9 cellular contexts compared by ENCODE assay signal in the genomic region with DNA sequence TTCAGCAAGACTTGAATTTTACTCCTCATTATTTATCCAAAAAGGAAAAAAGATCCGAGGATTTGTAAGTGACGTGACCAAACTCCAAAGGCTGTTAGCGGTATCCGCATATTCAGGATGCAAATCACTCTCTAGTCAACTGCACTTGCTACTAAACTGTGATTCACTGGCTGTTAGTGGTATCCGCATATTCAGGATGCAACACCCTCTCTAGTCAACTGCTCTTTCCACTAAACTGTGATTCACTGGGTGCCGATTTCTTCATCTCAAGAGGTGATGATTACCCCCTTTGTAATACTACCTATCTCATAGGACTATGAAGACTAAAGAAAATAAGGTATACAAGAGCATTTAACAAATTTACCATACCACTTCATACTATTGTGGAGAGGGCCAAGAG. TPM values are rescaled to one million over a fixed set of nuclear protein-coding genes. Genes with fewer than 3 reads are reported as not detected.
DNase-seq lines count a peak whose midpoint lies in the region; ATAC-seq and TF ChIP-seq lines count a peak whose summit lies in the region.
"Had no signal": no experiment of that assay in that cellular context is flagged by ENCODE, and none has a peak within 500 bp of the region (broad histone marks: within the 10 kb centered on the region; RNA-seq: fewer than 3 reads in every experiment).

No MANE protein-coding gene starts in this region.

- ATAC-seq in GM21529 (IDR thresholded peaks at IDR 0.05; ENCODE audit: unreplicated experiment) (peak; percentile 51), WTC11 (peak; percentile 86), GM18519 (IDR thresholded peaks at IDR 0.05; ENCODE audit: low FRiP score, unreplicated experiment) (no peak), HG03432 (IDR thresholded peaks at IDR 0.05; ENCODE audit: unreplicated experiment) (no peak)

- no peaks in the 10 kb centered on the region for H3K9me3 ChIP-seq in ES-I3 (ENCODE audit: control insufficient read depth, insufficient read depth, low read length)
- H3K9me3 ChIP-seq: colonic mucosa had no signal

- POLR2A ChIA-PET in WTC11 (lab: Charles Lee) = no interaction called here

- CTCF ChIA-PET in WTC11 (lab: Charles Lee) = interaction anchor here (0.9 kb wide), 1 partner anchor 21 kb away, joined by 3 read pairs; no protein-coding TSS in a partner anchor

- no peaks in the 10 kb centered on the region for H3K36me3 ChIP-seq in ES-I3 (ENCODE audit: insufficient read depth, low read length)
- H3K36me3 ChIP-seq: colonic mucosa had no signal

- DNase-seq in WTC11 (ENCODE audit: low spot score) = no peak
- DNase-seq in iPS-NIHi11 (ENCODE audit: low spot score) = peak; percentile 30
- DNase-seq in NCI-H1105 (lab: John Stamatoyannopoulos, UW) = no peak
- no peak for DNase-seq in GM13976 (ENCODE audit: low spot score)
- DNase-seq: colonic mucosa had no signal

- H3K4me1 ChIP-seq in ES-I3 (ENCODE audit: insufficient read depth, low read length) = peaks cover 27% of the 10 kb centered on the region

- H3K4me3 Mint-ChIP-seq in WTC11 = peak overlapping the region; percentile 31

- in situ Hi-C loops in GM13976 (cut with MboI; ENCODE audit: low sequenced_read_pairs, unreplicated experiment) = no loop called here

- no peaks in the 10 kb centered on the region for H3K36me3 Mint-ChIP-seq in WTC11

- peak overlapping the region; percentile 98 for H3K27ac Mint-ChIP-seq in WTC11

- peaks cover 6% of the 10 kb centered on the region for H3K9me3 Mint-ChIP-seq in WTC11

- H3K4me1 Mint-ChIP-seq in WTC11 = peaks cover 66% of the 10 kb centered on the region

- TF ChIP-seq CTCF in WTC11 (IDR thresholded peaks at IDR 0.05) = no peak
- no peak for TF ChIP-seq CTCF in GM13976 (IDR thresholded peaks at IDR 0.05; ENCODE audit: borderline replicate concordance, control extremely low read depth, extremely low read depth, insufficient read depth, missing control alignments)

- peak overlapping the region; percentile 32 for H3K9ac ChIP-seq in ES-I3 (ENCODE audit: low read depth, low read length)

- H3K27me3 Mint-ChIP-seq in WTC11 (ENCODE audit: low read depth) = no peaks in the 10 kb centered on the region

TF ChIP-seq in WTC11, 78 proteins besides CTCF, POLR2A, EP300 and RAD21:
- 0 out of 2 replicates have a peak, but pooled peaks have one; percentile 26 for TF ChIP-seq ETV6 (CRISPR knock-in tag; IDR thresholded peaks at IDR 0.05)
- TF ChIP-seq, protein P1, sequence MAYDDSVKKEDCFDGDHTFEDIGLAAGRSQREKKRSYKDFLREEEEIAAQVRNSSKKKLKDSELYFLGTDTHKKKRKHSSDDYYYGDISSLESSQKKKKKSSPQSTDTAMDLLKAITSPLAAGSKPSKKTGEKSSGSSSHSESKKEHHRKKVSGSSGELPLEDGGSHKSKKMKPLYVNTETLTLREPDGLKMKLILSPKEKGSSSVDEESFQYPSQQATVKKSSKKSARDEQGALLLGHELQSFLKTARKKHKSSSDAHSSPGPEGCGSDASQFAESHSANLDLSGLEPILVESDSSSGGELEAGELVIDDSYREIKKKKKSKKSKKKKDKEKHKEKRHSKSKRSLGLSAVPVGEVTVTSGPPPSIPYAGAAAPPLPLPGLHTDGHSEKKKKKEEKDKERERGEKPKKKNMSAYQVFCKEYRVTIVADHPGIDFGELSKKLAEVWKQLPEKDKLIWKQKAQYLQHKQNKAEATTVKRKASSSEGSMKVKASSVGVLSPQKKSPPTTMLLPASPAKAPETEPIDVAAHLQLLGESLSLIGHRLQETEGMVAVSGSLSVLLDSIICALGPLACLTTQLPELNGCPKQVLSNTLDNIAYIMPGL (CRISPR knock-in tag; IDR thresholded peaks at IDR 0.05) = no peak

RNA-seq across cellular contexts. Expression of a gene that starts 5.7 kb away (rescaled TPM):
- total RNA-seq in WTC11 (2021) = 102 to 115 TPM (median 111 TPM) in 3 replicates

RNA-seq across cellular contexts. Expression of a gene that starts 45.8 kb away (rescaled TPM):
- total RNA-seq in WTC11 (2021) = 48.5 to 58.3 TPM (median 53.3 TPM) in 3 replicates

Comparison
In these comparisons a context has a peak if more than half of its experiments do, and no peak if none do; other contexts are left out.
1. ATAC-seq: peak in GM21529 (single experiment) and WTC11 (single experiment); none in GM18519 (single experiment) and HG03432 (single experiment).